In genomic region chr17:41417576-41418015, GRCh38 we compare ENCODE assay signal across 9 cellular contexts. TPM values are rescaled to one million over a fixed set of nuclear protein-coding genes. Genes with fewer than 3 reads are reported as not detected.
DNase-seq lines count a peak whose midpoint lies in the region; ATAC-seq and TF ChIP-seq lines count a peak whose summit lies in the region.
"Had no signal": no experiment of that assay in that cellular context is flagged by ENCODE, and none has a peak within 500 bp of the region (broad histone marks: within the 10 kb centered on the region; RNA-seq: fewer than 3 reads in every experiment).

No MANE protein-coding gene starts in this region.

- H3K36me3 Mint-ChIP-seq in activated T-cell treated with anti-CD3 and anti-CD28 coated beads, Interleukin-2, amount 50 U/mL, for 4 hours (ENCODE audit: insufficient read depth): no peaks in the 10 kb centered on the region

- ATAC-seq in activated T-cell treated with anti-CD3 and anti-CD28 coated beads, Interleukin-2, amount 50 U/mL, for 4 hours: no peak

- H3K4me1 Mint-ChIP-seq in activated T-cell treated with anti-CD3 and anti-CD28 coated beads, Interleukin-2, amount 50 U/mL, for 4 hours (ENCODE audit: low read depth): peaks cover 12% of the 10 kb centered on the region

- no peaks in the 10 kb centered on the region for H3K9me3 Mint-ChIP-seq in activated T-cell treated with anti-CD3 and anti-CD28 coated beads, Interleukin-2, amount 50 U/mL, for 4 hours
- H3K9me3 Mint-ChIP-seq: T-helper 1 cell treated with Interleukin-12 subunit alpha and Interleukin-12 subunit beta and Interleukin-4 antibody, amounts not matched to agents 30 μg/mL and 1 μg/mL, for 36 hours had no signal

- H3K4me3 Mint-ChIP-seq in activated T-cell treated with anti-CD3 and anti-CD28 coated beads, Interleukin-2, amount 50 U/mL, for 4 hours: no peak overlapping the region
- H3K4me3 Mint-ChIP-seq: T-helper 1 cell treated with Interleukin-12 subunit alpha and Interleukin-12 subunit beta and Interleukin-4 antibody, amounts not matched to agents 30 μg/mL and 1 μg/mL, for 36 hours had no signal

- peak; percentile 37 for DNase-seq in GM20000 (ENCODE audit: low spot score)
- peak; percentile 39 for DNase-seq in SW480 (ENCODE audit: low spot score)
- peak; percentile 87 for DNase-seq in islet precursor cell
- no peak for DNase-seq in activated T-cell treated with anti-CD3 and anti-CD28 coated beads, Interleukin-2, amount 50 U/mL, for 4 hours
- no peak for DNase-seq in anterior cingulate cortex (lab: John Stamatoyannopoulos, UW)
- no peak for DNase-seq in SW 1271 (lab: John Stamatoyannopoulos, UW)
- no peak for DNase-seq in COLO829 (ENCODE audit: low spot score)

- no peak overlapping the region for H3K27ac ChIP-seq in C4-2B

- TF ChIP-seq CTCF in C4-2B (conservative IDR thresholded peaks at IDR 0.05) (peak; percentile 88), GM20000 (IDR thresholded peaks at IDR 0.05; ENCODE audit: extremely low read depth, missing control alignments) (peak; percentile 20)

- H3K27me3 Mint-ChIP-seq in activated T-cell treated with anti-CD3 and anti-CD28 coated beads, Interleukin-2, amount 50 U/mL, for 4 hours (ENCODE audit: low read depth): peaks cover 3% of the 10 kb centered on the region

RNA-seq across cellular contexts. Expression of gene KRT37, which starts 6.8 kb away (rescaled TPM):
- not detected for total RNA-seq in activated T-cell treated with anti-CD3 and anti-CD28 coated beads, Interleukin-2, amount 50 U/mL, for 4 hours

RNA-seq across cellular contexts. Expression of gene KRT31, which starts 20.2 kb away (rescaled TPM):
- total RNA-seq in activated T-cell treated with anti-CD3 and anti-CD28 coated beads, Interleukin-2, amount 50 U/mL, for 4 hours: not detected

RNA-seq across cellular contexts. Expression of gene KRT38, which starts 23.2 kb away (rescaled TPM):
- not detected for total RNA-seq in activated T-cell treated with anti-CD3 and anti-CD28 coated beads, Interleukin-2, amount 50 U/mL, for 4 hours

RNA-seq across cellular contexts. Expression of gene KRT34, which starts 35.5 kb away (rescaled TPM):
- not detected for total RNA-seq in activated T-cell treated with anti-CD3 and anti-CD28 coated beads, Interleukin-2, amount 50 U/mL, for 4 hours

RNA-seq across cellular contexts. Expression of gene KRT33B, which starts 48.0 kb away (rescaled TPM):
- total RNA-seq in activated T-cell treated with anti-CD3 and anti-CD28 coated beads, Interleukin-2, amount 50 U/mL, for 4 hours: not detected

Comparison
In these comparisons a context has a peak if more than half of its experiments do, and no peak if none do; other contexts are left out.
1. DNase-seq: peak in GM20000 (single experiment), SW480 (single experiment) and islet precursor cell (single experiment); none in activated T-cell treated with anti-CD3 and anti-CD28 coated beads, Interleukin-2, amount 50 U/mL, for 4 hours (single experiment), anterior cingulate cortex (0 of 58), SW 1271 (0 of 2) and COLO829 (single experiment).